ENCODE assay signal across 2 cellular contexts in the genomic region with DNA sequence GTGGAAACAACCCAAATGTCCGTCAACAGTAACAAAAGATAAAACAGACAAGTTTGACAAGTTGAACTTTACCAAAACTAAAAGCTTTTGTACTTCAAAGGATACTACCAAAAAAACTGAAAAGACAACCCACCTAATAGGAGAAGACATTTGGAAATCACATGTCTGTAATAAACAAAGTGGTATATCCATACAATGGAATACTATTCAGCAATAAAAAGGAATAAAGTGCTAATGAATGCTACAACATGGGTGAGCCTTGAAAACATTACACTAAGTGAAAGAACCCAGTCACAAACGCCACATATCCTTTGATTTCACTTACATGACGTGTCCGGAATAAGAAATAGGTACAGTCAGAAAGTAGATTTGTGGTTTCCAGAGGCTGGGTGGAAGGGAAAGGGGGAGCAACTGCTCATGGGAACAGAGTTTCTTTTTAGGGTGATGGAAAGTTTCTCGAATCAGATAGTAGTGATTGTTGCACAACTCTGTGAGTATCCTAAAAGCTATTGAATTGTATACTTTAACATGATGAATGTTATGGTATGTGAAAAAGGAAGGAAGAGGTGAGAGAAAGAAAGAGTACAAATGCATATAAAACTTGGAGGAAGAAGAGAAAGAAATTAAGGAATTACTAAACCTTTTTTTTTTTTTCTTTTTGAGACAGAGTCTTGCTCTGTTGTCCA.
TF ChIP-seq lines count a peak whose summit lies in the region.

No MANE protein-coding gene starts in this region.

TF ChIP-seq in A549, 52 proteins besides CTCF, POLR2A, EP300 and RAD21 (continued from another document):
- TF ChIP-seq, protein P1, sequence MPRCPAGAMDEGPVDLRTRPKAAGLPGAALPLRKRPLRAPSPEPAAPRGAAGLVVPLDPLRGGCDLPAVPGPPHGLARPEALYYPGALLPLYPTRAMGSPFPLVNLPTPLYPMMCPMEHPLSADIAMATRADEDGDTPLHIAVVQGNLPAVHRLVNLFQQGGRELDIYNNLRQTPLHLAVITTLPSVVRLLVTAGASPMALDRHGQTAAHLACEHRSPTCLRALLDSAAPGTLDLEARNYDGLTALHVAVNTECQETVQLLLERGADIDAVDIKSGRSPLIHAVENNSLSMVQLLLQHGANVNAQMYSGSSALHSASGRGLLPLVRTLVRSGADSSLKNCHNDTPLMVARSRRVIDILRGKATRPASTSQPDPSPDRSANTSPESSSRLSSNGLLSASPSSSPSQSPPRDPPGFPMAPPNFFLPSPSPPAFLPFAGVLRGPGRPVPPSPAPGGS (IDR thresholded peaks at IDR 0.05): no peak
- TF ChIP-seq POLR2AphosphoS2 (conservative IDR thresholded peaks at IDR 0.05; ENCODE audit: low read length) (no peak), JUN (IDR thresholded peaks at IDR 0.05) (no peak), CHD2 (IDR thresholded peaks at IDR 0.05; ENCODE audit: low read length, partially characterized antibody) (no peak), CHD4 (IDR thresholded peaks at IDR 0.05; ENCODE audit: borderline replicate concordance) (no peak), BHLHE40 (IDR thresholded peaks at IDR 0.05; ENCODE audit: low read depth, low read length) (no peak), TFCP2L1 (CRISPR knock-in tag; IDR thresholded peaks at IDR 0.05) (no peak), MAZ (IDR thresholded peaks at IDR 0.05; ENCODE audit: borderline replicate concordance, low read depth, low read length) (no peak)
- TF ChIP-seq, protein P2, sequence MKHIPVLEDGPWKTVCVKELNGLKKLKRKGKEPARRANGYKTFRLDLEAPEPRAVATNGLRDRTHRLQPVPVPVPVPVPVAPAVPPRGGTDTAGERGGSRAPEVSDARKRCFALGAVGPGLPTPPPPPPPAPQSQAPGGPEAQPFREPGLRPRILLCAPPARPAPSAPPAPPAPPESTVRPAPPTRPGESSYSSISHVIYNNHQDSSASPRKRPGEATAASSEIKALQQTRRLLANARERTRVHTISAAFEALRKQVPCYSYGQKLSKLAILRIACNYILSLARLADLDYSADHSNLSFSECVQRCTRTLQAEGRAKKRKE (CRISPR knock-in tag; IDR thresholded peaks at IDR 0.05; ENCODE audit: low read depth): no peak

TF ChIP-seq in HEK293, 187 proteins besides CTCF, POLR2A, EP300 and RAD21:
- TF ChIP-seq, protein P3, sequence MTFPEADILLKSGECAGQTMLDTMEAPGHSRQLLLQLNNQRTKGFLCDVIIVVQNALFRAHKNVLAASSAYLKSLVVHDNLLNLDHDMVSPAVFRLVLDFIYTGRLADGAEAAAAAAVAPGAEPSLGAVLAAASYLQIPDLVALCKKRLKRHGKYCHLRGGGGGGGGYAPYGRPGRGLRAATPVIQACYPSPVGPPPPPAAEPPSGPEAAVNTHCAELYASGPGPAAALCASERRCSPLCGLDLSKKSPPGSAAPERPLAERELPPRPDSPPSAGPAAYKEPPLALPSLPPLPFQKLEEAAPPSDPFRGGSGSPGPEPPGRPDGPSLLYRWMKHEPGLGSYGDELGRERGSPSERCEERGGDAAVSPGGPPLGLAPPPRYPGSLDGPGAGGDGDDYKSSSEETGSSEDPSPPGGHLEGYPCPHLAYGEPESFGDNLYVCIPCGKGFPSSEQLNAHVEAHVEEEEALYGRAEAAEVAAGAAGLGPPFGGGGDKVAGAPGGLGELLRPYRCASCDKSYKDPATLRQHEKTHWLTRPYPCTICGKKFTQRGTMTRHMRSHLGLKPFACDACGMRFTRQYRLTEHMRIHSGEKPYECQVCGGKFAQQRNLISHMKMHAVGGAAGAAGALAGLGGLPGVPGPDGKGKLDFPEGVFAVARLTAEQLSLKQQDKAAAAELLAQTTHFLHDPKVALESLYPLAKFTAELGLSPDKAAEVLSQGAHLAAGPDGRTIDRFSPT (tag by site-specific recombination; IDR thresholded peaks at IDR 0.05): no peak
- peak; percentile 68 for TF ChIP-seq ZNF146 (tag by site-specific recombination; IDR thresholded peaks at IDR 0.05)
- TF ChIP-seq ZNF768 (tag by site-specific recombination; IDR thresholded peaks at IDR 0.05): no peak
- TF ChIP-seq ZNF341 (tag by site-specific recombination; IDR thresholded peaks at IDR 0.05; ENCODE audit: low read depth): no peak
- TF ChIP-seq BCL11B (tag by site-specific recombination; IDR thresholded peaks at IDR 0.05; ENCODE audit: low read depth): no peak
